Comparison of ENCODE assay signal across 8 cellular contexts in genomic region chr7:66758964-66759628, GRCh38. TPM values are rescaled to one million over a fixed set of nuclear protein-coding genes. Genes with fewer than 3 reads are reported as not detected.
DNase-seq lines count a peak whose midpoint lies in the region; ATAC-seq and TF ChIP-seq lines count a peak whose summit lies in the region.

No MANE protein-coding gene starts in this region.

- peak overlapping the region; percentile 65 for H3K27ac Mint-ChIP-seq in activated CD8-positive, alpha-beta T cell treated with anti-CD3 and anti-CD28 coated beads for 36 hours
- no peak overlapping the region for H3K27ac Mint-ChIP-seq in activated CD8-positive, alpha-beta T cell treated with anti-CD3 and anti-CD28 coated beads, Interleukin-2, amount 10 ng/mL, durations not matched to agents 7 days and 5 days
- H3K27ac Mint-ChIP-seq in stimulated activated effector memory CD8-positive, alpha-beta T cell treated with anti-CD3 and anti-CD28 coated beads, Interleukin-12 subunit alpha, Interleukin-12 subunit beta, amount 100 ng/mL, for 72 hours: peak overlapping the region; percentile 90

- TF ChIP-seq POLR2A in vagina (IDR thresholded peaks at IDR 0.05): no peak

- intact Hi-C loops in activated CD8-positive, alpha-beta T cell treated with anti-CD3 and anti-CD28 coated beads for 36 hours (cut with micrococcal nuclease): no loop called here
- intact Hi-C loops in vagina (cut with DNase I): no loop called here

- no peak overlapping the region for H3K4me3 ChIP-seq in vagina

- peaks cover 6% of the 10 kb centered on the region for H3K9me3 Mint-ChIP-seq in activated CD8-positive, alpha-beta T cell treated with anti-CD3 and anti-CD28 coated beads for 36 hours
- peaks cover 3% of the 10 kb centered on the region for H3K9me3 Mint-ChIP-seq in activated CD8-positive, alpha-beta T cell treated with anti-CD3 and anti-CD28 coated beads, Interleukin-2, amount 10 ng/mL, durations not matched to agents 7 days and 5 days (ENCODE audit: insufficient read depth)
- peaks cover 6% of the 10 kb centered on the region for H3K9me3 Mint-ChIP-seq in activated T-cell treated with anti-CD3 and anti-CD28 coated beads, Interleukin-2, amount 50 U/mL, for 4 hours
- peaks cover 3% of the 10 kb centered on the region for H3K9me3 Mint-ChIP-seq in stimulated activated effector memory CD8-positive, alpha-beta T cell treated with anti-CD3 and anti-CD28 coated beads, Interleukin-12 subunit alpha, Interleukin-12 subunit beta, amount 100 ng/mL, for 72 hours

- H3K4me1 Mint-ChIP-seq in activated CD8-positive, alpha-beta T cell treated with anti-CD3 and anti-CD28 coated beads for 36 hours (ENCODE audit: low read depth): peaks cover 39% of the 10 kb centered on the region
- peaks cover 17% of the 10 kb centered on the region for H3K4me1 Mint-ChIP-seq in activated CD8-positive, alpha-beta T cell treated with anti-CD3 and anti-CD28 coated beads, Interleukin-2, amount 10 ng/mL, durations not matched to agents 7 days and 5 days (ENCODE audit: low read depth)
- H3K4me1 Mint-ChIP-seq in activated T-cell treated with anti-CD3 and anti-CD28 coated beads, Interleukin-2, amount 50 U/mL, for 4 hours (ENCODE audit: low read depth): peaks cover 26% of the 10 kb centered on the region
- H3K4me1 Mint-ChIP-seq in stimulated activated effector memory CD8-positive, alpha-beta T cell treated with anti-CD3 and anti-CD28 coated beads, Interleukin-12 subunit alpha, Interleukin-12 subunit beta, amount 100 ng/mL, for 72 hours: peaks cover 45% of the 10 kb centered on the region

- peaks cover 11% of the 10 kb centered on the region for H3K36me3 Mint-ChIP-seq in activated CD8-positive, alpha-beta T cell treated with anti-CD3 and anti-CD28 coated beads for 36 hours (ENCODE audit: low read depth)
- peaks cover 14% of the 10 kb centered on the region for H3K36me3 Mint-ChIP-seq in activated CD8-positive, alpha-beta T cell treated with anti-CD3 and anti-CD28 coated beads, Interleukin-2, amount 10 ng/mL, durations not matched to agents 7 days and 5 days (ENCODE audit: low read depth)
- peaks cover 12% of the 10 kb centered on the region for H3K36me3 Mint-ChIP-seq in activated T-cell treated with anti-CD3 and anti-CD28 coated beads, Interleukin-2, amount 50 U/mL, for 4 hours (ENCODE audit: insufficient read depth)
- peaks cover 9% of the 10 kb centered on the region for H3K36me3 Mint-ChIP-seq in stimulated activated effector memory CD8-positive, alpha-beta T cell treated with anti-CD3 and anti-CD28 coated beads, Interleukin-12 subunit alpha, Interleukin-12 subunit beta, amount 100 ng/mL, for 72 hours

- peaks cover 5% of the 10 kb centered on the region for H3K4me1 ChIP-seq in vagina

- CTCF ChIA-PET in activated CD8-positive, alpha-beta T cell treated with anti-CD3 and anti-CD28 coated beads for 36 hours (lab: Charles Lee): interaction anchor here (0.6 kb wide), 1 partner anchor 662 kb away, joined by 4 read pairs; no protein-coding TSS in a partner anchor
- CTCF ChIA-PET in activated CD8-positive, alpha-beta T cell treated with anti-CD3 and anti-CD28 coated beads, Interleukin-2, amount 10 ng/mL, durations not matched to agents 7 days and 5 days (lab: Charles Lee): no interaction called here

- peak; percentile 98 for ATAC-seq in activated CD8-positive, alpha-beta T cell treated with anti-CD3 and anti-CD28 coated beads for 36 hours
- ATAC-seq in activated CD8-positive, alpha-beta T cell treated with anti-CD3 and anti-CD28 coated beads, Interleukin-2, amount 10 ng/mL, durations not matched to agents 7 days and 5 days: no peak
- peak; percentile 81 for ATAC-seq in HG03060 (IDR thresholded peaks at IDR 0.05; ENCODE audit: low read depth, unreplicated experiment)
- peak; percentile 63 to 89 for ATAC-seq in activated T-cell treated with anti-CD3 and anti-CD28 coated beads, Interleukin-2, amount 50 U/mL, for 4 hours
- peak; percentile 100 for ATAC-seq in stimulated activated effector memory CD8-positive, alpha-beta T cell treated with anti-CD3 and anti-CD28 coated beads, Interleukin-12 subunit alpha, Interleukin-12 subunit beta, amount 100 ng/mL, for 72 hours

- H3K9me3 ChIP-seq in vagina: no peaks in the 10 kb centered on the region

- no peak overlapping the region for H3K27ac ChIP-seq in vagina

- TF ChIP-seq CTCF in activated CD8-positive, alpha-beta T cell treated with anti-CD3 and anti-CD28 coated beads for 36 hours (IDR thresholded peaks at IDR 0.05): no peak
- TF ChIP-seq CTCF in vagina (IDR thresholded peaks at IDR 0.05): no peak

- no peaks in the 10 kb centered on the region for H3K27me3 ChIP-seq in vagina

- POLR2A ChIA-PET in activated CD8-positive, alpha-beta T cell treated with anti-CD3 and anti-CD28 coated beads for 36 hours (lab: Charles Lee): no interaction called here
- POLR2A ChIA-PET in activated CD8-positive, alpha-beta T cell treated with anti-CD3 and anti-CD28 coated beads, Interleukin-2, amount 10 ng/mL, durations not matched to agents 7 days and 5 days (lab: Charles Lee): no interaction called here

- H3K27me3 Mint-ChIP-seq in activated CD8-positive, alpha-beta T cell treated with anti-CD3 and anti-CD28 coated beads for 36 hours: no peaks in the 10 kb centered on the region
- H3K27me3 Mint-ChIP-seq in activated CD8-positive, alpha-beta T cell treated with anti-CD3 and anti-CD28 coated beads, Interleukin-2, amount 10 ng/mL, durations not matched to agents 7 days and 5 days (ENCODE audit: low read depth): no peaks in the 10 kb centered on the region
- no peaks in the 10 kb centered on the region for H3K27me3 Mint-ChIP-seq in activated T-cell treated with anti-CD3 and anti-CD28 coated beads, Interleukin-2, amount 50 U/mL, for 4 hours (ENCODE audit: low read depth)

- H3K36me3 ChIP-seq in vagina: no peaks in the 10 kb centered on the region

- H3K4me3 Mint-ChIP-seq in activated CD8-positive, alpha-beta T cell treated with anti-CD3 and anti-CD28 coated beads for 36 hours: no peak overlapping the region
- no peak overlapping the region for H3K4me3 Mint-ChIP-seq in activated CD8-positive, alpha-beta T cell treated with anti-CD3 and anti-CD28 coated beads, Interleukin-2, amount 10 ng/mL, durations not matched to agents 7 days and 5 days
- H3K4me3 Mint-ChIP-seq in activated T-cell treated with anti-CD3 and anti-CD28 coated beads, Interleukin-2, amount 50 U/mL, for 4 hours: no peak overlapping the region
- peak overlapping the region; percentile 39 for H3K4me3 Mint-ChIP-seq in stimulated activated effector memory CD8-positive, alpha-beta T cell treated with anti-CD3 and anti-CD28 coated beads, Interleukin-12 subunit alpha, Interleukin-12 subunit beta, amount 100 ng/mL, for 72 hours

- DNase-seq in activated CD8-positive, alpha-beta T cell treated with anti-CD3 and anti-CD28 coated beads for 36 hours: peak; percentile 55
- no peak for DNase-seq in activated CD8-positive, alpha-beta T cell treated with anti-CD3 and anti-CD28 coated beads, Interleukin-2, amount 10 ng/mL, durations not matched to agents 7 days and 5 days
- DNase-seq in activated T-cell treated with anti-CD3 and anti-CD28 coated beads, Interleukin-2, amount 50 U/mL, for 4 hours: no peak
- peak in 1 of 2 donors; percentile 66 for DNase-seq in stimulated activated effector memory CD8-positive, alpha-beta T cell treated with anti-CD3 and anti-CD28 coated beads, Interleukin-12 subunit alpha, Interleukin-12 subunit beta, amount 100 ng/mL, for 72 hours (ENCODE audit: low spot score in 2 of 2)
- DNase-seq in vagina (ENCODE audit: extremely low spot score in 2 of 2): no peak
- DNase-seq in mucosa of gallbladder (ENCODE audit: low spot score): no peak
- no peak for DNase-seq in iPS-NIHi7 (ENCODE audit: extremely low spot score)

RNA-seq across cellular contexts. Expression of gene RABGEF1, which starts 18.6 kb away (rescaled TPM):
- total RNA-seq in activated CD8-positive, alpha-beta T cell treated with anti-CD3 and anti-CD28 coated beads for 36 hours: 10 to 100 TPM; 17.5 to 19.2 TPM
- total RNA-seq in activated CD8-positive, alpha-beta T cell treated with anti-CD3 and anti-CD28 coated beads, Interleukin-2, amount 10 ng/mL, durations not matched to agents 7 days and 5 days: 10 to 100 TPM; 23.2 to 23.8 TPM
- 10 to 100 TPM; 18.4 to 21.3 (median 18.8) TPM for total RNA-seq in activated T-cell treated with anti-CD3 and anti-CD28 coated beads, Interleukin-2, amount 50 U/mL, for 4 hours
- total RNA-seq in vagina: 27.7 TPM
- total RNA-seq in mucosa of gallbladder: 23.2 TPM
